1 cellular context compared by ENCODE assay signal in the genomic region with DNA sequence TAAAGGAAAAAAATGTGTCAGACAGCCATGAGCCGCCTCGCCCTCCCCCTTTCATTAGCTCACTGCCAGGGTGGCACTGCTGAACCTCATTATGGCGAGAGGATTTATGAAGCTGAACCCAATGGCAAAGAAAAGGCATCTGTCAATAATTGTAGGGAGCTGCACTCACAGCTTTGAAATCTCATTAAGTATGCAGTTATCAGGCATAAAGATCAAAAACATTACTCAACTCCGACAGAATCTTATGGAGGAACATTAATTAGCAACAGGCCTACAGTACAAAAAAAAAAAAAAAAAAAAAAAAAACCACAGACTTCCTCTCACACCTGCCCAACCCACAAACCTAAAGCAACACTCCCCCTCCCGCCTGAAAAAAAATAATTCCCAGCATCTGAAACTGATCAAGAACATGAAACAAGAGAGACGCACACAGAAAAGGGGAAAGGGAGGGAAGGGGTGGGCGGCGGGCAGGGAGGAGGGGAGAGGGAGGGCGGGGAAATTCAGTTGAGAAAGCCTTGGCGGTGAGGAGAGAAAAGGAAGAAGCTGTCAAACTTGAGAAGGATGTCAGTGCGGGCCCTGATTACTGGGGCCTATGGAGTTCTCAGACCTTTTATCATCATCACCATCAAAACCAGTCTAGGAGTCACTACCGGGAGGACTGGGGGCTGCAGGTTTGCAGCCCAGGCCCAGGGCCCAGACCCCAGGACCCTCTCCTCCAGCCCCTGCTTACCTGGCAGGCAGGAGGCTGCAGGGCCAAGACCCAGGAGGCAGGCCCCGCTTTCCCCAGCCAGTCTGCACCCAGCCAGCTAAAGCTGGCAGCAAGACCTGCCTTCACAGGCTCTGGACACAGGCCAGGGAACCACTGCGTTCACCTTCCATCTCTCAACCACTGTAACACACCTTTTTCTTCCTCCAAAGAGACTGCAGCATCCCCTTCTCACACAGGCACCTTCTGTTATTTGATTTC.
TF ChIP-seq lines count a peak whose summit lies in the region.

No MANE protein-coding gene starts in this region.

TF ChIP-seq in IMR-90, 13 proteins besides CTCF, POLR2A, EP300 and RAD21:
- no peak for TF ChIP-seq CEBPB (IDR thresholded peaks at IDR 0.05; ENCODE audit: low read depth, low read length)
- TF ChIP-seq BHLHE40 (IDR thresholded peaks at IDR 0.05; ENCODE audit: low read depth, low read length): no peak
- TF ChIP-seq FOS (IDR thresholded peaks at IDR 0.05; ENCODE audit: low read depth, low read length): no peak
- TF ChIP-seq, protein P1, sequence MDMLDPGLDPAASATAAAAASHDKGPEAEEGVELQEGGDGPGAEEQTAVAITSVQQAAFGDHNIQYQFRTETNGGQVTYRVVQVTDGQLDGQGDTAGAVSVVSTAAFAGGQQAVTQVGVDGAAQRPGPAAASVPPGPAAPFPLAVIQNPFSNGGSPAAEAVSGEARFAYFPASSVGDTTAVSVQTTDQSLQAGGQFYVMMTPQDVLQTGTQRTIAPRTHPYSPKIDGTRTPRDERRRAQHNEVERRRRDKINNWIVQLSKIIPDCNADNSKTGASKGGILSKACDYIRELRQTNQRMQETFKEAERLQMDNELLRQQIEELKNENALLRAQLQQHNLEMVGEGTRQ (IDR thresholded peaks at IDR 0.05; ENCODE audit: low read depth, low read length): no peak
- TF ChIP-seq NFE2L2 (IDR thresholded peaks at IDR 0.05; ENCODE audit: low read depth, low read length): no peak
- no peak for TF ChIP-seq MXI1 (IDR thresholded peaks at IDR 0.05; ENCODE audit: borderline replicate concordance, low read depth, low read length)
- TF ChIP-seq RFX5 (IDR thresholded peaks at IDR 0.05; ENCODE audit: low read depth, low read length): no peak
- no peak for TF ChIP-seq RCOR1 (IDR thresholded peaks at IDR 0.05; ENCODE audit: insufficient replicate concordance, low read length)
- TF ChIP-seq MAZ (IDR thresholded peaks at IDR 0.05; ENCODE audit: borderline replicate concordance, low read depth, low read length): no peak
- TF ChIP-seq CHD1 (IDR thresholded peaks at IDR 0.05; ENCODE audit: low read depth, low read length): no peak
- TF ChIP-seq, protein P2, sequence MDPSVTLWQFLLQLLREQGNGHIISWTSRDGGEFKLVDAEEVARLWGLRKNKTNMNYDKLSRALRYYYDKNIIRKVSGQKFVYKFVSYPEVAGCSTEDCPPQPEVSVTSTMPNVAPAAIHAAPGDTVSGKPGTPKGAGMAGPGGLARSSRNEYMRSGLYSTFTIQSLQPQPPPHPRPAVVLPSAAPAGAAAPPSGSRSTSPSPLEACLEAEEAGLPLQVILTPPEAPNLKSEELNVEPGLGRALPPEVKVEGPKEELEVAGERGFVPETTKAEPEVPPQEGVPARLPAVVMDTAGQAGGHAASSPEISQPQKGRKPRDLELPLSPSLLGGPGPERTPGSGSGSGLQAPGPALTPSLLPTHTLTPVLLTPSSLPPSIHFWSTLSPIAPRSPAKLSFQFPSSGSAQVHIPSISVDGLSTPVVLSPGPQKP (IDR thresholded peaks at IDR 0.05; ENCODE audit: borderline replicate concordance, low read depth, low read length): no peak
- TF ChIP-seq MAFK (IDR thresholded peaks at IDR 0.05; ENCODE audit: low read depth, low read length): no peak
- no peak for TF ChIP-seq SMC3 (IDR thresholded peaks at IDR 0.05; ENCODE audit: low read depth, low read length)
